Comparison of ENCODE assay signal across 1 cellular context in genomic region chr1:164774819-164775654, GRCh38.
TF ChIP-seq lines count a peak whose summit lies in the region.

No MANE protein-coding gene starts in this region.

TF ChIP-seq in K562, 482 proteins besides CTCF, POLR2A, EP300 and RAD21 (continued from another document and continues in another):
- TF ChIP-seq PBX2 (CRISPR knock-in tag; IDR thresholded peaks at IDR 0.05; ENCODE audit: low read depth) (no peak), PBX2 (tag; conservative IDR thresholded peaks at IDR 0.05; ENCODE audit: low read depth) (peak; percentile 32; the same call in 1 of the 2 replicates), ZC3H4 (CRISPR knock-in tag; IDR thresholded peaks at IDR 0.05; ENCODE audit: borderline replicate concordance) (no peak), E2F6 (IDR thresholded peaks at IDR 0.05; ENCODE audit: borderline replicate concordance in 1 of 2, extremely low read depth in 1 of 2, insufficient read depth in 1 of 2, insufficient read length in 1 of 2, low read depth in 1 of 2, low read length in 1 of 2, poor library complexity in 1 of 2, severe bottlenecking in 1 of 2) (no peak), SMARCA4 (IDR thresholded peaks at IDR 0.05) (peak; percentile 85), ARID2 (IDR thresholded peaks at IDR 0.05) (no peak), HNRNPUL1 (IDR thresholded peaks at IDR 0.05; ENCODE audit: low read length) (no peak), CSDE1 (IDR thresholded peaks at IDR 0.05) (no peak), BCLAF1 (IDR thresholded peaks at IDR 0.05; ENCODE audit: borderline replicate concordance in 1 of 2, control insufficient read depth in 1 of 2, low read depth in 2 of 2, low read length in 1 of 2) (no peak), HDAC3 (IDR thresholded peaks at IDR 0.05; ENCODE audit: borderline replicate concordance, partially characterized antibody) (peak; percentile 36), HNRNPL (IDR thresholded peaks at IDR 0.05; ENCODE audit: low read depth, low read length) (no peak), U2AF2 (optimal IDR thresholded peaks at IDR 0.05; ENCODE audit: low read depth, low read length) (no peak), EP400 (IDR thresholded peaks at IDR 0.05) (no peak), WHSC1 (IDR thresholded peaks at IDR 0.05; ENCODE audit: low read length) (no peak), RREB1 (CRISPR knock-in tag; IDR thresholded peaks at IDR 0.05) (no peak), PML (IDR thresholded peaks at IDR 0.05; ENCODE audit: low read length) (peak; percentile 84), NCOR1 (IDR thresholded peaks at IDR 0.05) (peak; percentile 53; the same call in 1 of the 2 replicates), TEAD2 (tag; IDR thresholded peaks at IDR 0.05) (no peak), ZNF184 (CRISPR knock-in tag; IDR thresholded peaks at IDR 0.05) (no peak), POLR2AphosphoS2 (IDR thresholded peaks at IDR 0.05; ENCODE audit: low read length) (no peak), CXXC5 (CRISPR knock-in tag; IDR thresholded peaks at IDR 0.05) (peak; percentile 82), ATF7 (IDR thresholded peaks at IDR 0.05) (0 out of 2 replicates have a peak, but pooled peaks have one; percentile 33), FOSL1 (tag; conservative IDR thresholded peaks at IDR 0.05) (no peak), PTBP1 (IDR thresholded peaks at IDR 0.05; ENCODE audit: low read depth, low read length) (no peak), TFAP4 (CRISPR knock-in tag; IDR thresholded peaks at IDR 0.05; ENCODE audit: borderline replicate concordance) (peak; percentile 85), ZFP30 (CRISPR knock-in tag; IDR thresholded peaks at IDR 0.05; ENCODE audit: borderline replicate concordance) (no peak), CBX5 (IDR thresholded peaks at IDR 0.05; ENCODE audit: borderline replicate concordance, low read depth) (no peak), NCOA6 (IDR thresholded peaks at IDR 0.05) (no peak), MTF1 (CRISPR knock-in tag; IDR thresholded peaks at IDR 0.05; ENCODE audit: borderline replicate concordance) (no peak), PTTG1 (tag; IDR thresholded peaks at IDR 0.05; ENCODE audit: low read depth) (no peak)
- TF ChIP-seq, protein P1, sequence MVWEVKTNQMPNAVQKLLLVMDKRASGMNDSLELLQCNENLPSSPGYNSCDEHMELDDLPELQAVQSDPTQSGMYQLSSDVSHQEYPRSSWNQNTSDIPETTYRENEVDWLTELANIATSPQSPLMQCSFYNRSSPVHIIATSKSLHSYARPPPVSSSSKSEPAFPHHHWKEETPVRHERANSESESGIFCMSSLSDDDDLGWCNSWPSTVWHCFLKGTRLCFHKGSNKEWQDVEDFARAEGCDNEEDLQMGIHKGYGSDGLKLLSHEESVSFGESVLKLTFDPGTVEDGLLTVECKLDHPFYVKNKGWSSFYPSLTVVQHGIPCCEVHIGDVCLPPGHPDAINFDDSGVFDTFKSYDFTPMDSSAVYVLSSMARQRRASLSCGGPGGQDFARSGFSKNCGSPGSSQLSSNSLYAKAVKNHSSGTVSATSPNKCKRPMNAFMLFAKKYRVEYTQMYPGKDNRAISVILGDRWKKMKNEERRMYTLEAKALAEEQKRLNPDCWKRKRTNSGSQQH (CRISPR knock-in tag; IDR thresholded peaks at IDR 0.05) = no peak
- TF ChIP-seq, protein P2, sequence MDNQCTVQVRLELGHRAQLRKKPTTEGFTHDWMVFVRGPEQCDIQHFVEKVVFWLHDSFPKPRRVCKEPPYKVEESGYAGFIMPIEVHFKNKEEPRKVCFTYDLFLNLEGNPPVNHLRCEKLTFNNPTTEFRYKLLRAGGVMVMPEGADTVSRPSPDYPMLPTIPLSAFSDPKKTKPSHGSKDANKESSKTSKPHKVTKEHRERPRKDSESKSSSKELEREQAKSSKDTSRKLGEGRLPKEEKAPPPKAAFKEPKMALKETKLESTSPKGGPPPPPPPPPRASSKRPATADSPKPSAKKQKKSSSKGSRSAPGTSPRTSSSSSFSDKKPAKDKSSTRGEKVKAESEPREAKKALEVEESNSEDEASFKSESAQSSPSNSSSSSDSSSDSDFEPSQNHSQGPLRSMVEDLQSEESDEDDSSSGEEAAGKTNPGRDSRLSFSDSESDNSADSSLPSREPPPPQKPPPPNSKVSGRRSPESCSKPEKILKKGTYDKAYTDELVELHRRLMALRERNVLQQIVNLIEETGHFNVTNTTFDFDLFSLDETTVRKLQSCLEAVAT (IDR thresholded peaks at IDR 0.05) = 0 out of 4 replicates have a peak, but pooled peaks of 1 of the 2 experiments have one; percentile 14
- TF ChIP-seq, protein P3, sequence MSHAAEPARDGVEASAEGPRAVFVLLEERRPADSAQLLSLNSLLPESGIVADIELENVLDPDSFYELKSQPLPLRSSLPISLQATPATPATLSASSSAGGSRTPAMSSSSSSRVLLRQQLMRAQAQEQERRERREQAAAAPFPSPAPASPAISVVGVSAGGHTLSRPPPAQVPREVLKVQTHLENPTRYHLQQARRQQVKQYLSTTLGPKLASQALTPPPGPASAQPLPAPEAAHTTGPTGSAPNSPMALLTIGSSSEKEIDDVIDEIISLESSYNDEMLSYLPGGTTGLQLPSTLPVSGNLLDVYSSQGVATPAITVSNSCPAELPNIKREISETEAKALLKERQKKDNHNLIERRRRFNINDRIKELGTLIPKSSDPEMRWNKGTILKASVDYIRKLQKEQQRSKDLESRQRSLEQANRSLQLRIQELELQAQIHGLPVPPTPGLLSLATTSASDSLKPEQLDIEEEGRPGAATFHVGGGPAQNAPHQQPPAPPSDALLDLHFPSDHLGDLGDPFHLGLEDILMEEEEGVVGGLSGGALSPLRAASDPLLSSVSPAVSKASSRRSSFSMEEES (CRISPR knock-in tag; IDR thresholded peaks at IDR 0.05) = no peak
